In the genomic region with DNA sequence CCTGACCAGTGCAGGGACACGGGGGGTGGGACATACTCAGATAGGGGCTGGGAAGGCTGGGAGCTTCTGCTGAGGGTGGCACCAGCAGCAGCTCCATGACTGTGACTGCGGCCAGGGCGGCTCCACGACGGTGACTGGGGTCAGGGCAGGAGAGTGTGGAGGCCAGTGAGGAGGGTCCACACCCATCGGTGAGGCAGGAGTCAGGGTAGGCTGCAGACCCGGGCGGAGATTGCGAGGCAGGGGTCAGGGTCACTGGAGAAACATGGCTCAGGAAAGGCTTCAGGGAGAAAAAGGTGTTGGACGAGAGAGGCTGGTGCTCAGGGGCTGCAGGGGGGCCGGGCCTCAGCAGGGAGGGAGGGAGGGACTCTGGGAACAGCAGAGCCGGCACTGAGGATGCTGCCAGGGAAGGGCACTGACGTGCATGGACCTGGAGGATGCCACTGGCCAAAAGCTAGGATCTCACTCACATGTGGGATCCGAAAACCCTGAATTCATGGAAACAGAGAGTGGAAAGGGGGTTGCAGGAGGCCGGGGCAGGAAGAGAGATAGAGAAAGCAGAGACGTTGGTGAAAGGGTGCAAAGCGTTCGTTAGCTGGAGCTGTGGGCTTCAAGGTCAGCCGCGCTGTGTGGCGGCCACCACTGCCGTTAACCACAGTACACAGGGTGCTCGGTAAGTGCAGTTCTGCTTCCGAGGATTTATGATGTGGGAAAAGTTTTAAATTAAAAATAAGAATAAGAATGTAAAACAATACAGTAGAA, we compare ENCODE assay signal across 16 cellular contexts.
"Had no signal": no experiment of that assay in that cellular context is flagged by ENCODE, and none has a peak within 500 bp of the region (broad histone marks: within the 10 kb centered on the region; RNA-seq: fewer than 3 reads in every experiment).

No MANE protein-coding gene starts in this region.

- H3K27ac ChIP-seq: coronary artery, epithelial cell of prostate, gastroesophageal sphincter had no signal

- FAIRE-seq: astrocyte, urothelium cell line had no signal

- H3K4me3 ChIP-seq: coronary artery, gastroesophageal sphincter had no signal

- H3K9me3 ChIP-seq: gastroesophageal sphincter had no signal

- DNase-seq: activated CD4-positive, alpha-beta T cell treated with anti-CD3 and anti-CD28 coated beads for 1 hour; activated CD4-positive, alpha-beta T cell treated with anti-CD3 and anti-CD28 coated beads, Interleukin-2, amount 50 U/mL, for 48 hours; activated gamma-delta T cell; activated naive CD8-positive, alpha-beta T cell treated with anti-CD3 and anti-CD28 coated beads, Interleukin-2, amount 50 U/mL, for 24 hours; activated T-cell treated with anti-CD3 and anti-CD28 coated beads, Interleukin-2, amount 50 U/mL, for 48 hours; effector CD8-positive, alpha-beta T cell; kidney glomerular epithelial cell; natural killer cell; stimulated activated CD4-positive, alpha-beta T cell treated with anti-CD3 and anti-CD28 coated beads, Interleukin-4, amount 100 ng/mL, for 24 hours; stimulated activated naive CD8-positive, alpha-beta T cell treated with anti-CD3 and anti-CD28 coated beads, Interleukin-15, amount 100 ng/mL, for 72 hours; T-helper 9 cell had no signal

- H3K36me3 ChIP-seq: gastroesophageal sphincter had no signal

- H3K4me1 ChIP-seq: gastroesophageal sphincter had no signal
